ENCODE assay signal across 32 cellular contexts in genomic region chr4:37236165-37236564, GRCh38. TPM values are rescaled to one million over a fixed set of nuclear protein-coding genes. Genes with fewer than 3 reads are reported as not detected.
A peak's percentile ranks its signal among the peaks of the same experiment; 100 is the strongest.
DNase-seq lines count a peak whose midpoint lies in the region; ATAC-seq, FAIRE-seq and TF ChIP-seq lines count a peak whose summit lies in the region.
"Had no signal": no experiment of that assay in that cellular context is flagged by ENCODE, and none has a peak within 500 bp of the region (broad histone marks: within the 10 kb centered on the region; RNA-seq: fewer than 3 reads in every experiment).

No MANE protein-coding gene starts in this region.

- TF ChIP-seq CTCF in RWPE2 (IDR thresholded peaks at IDR 0.05; ENCODE audit: poor library complexity, severe bottlenecking) (no peak), kidney (IDR thresholded peaks at IDR 0.05; ENCODE audit: borderline replicate concordance, extremely low read depth, insufficient read depth) (no peak)

- no peak for DNase-seq in activated CD4-positive, alpha-beta T cell treated with anti-CD3 and anti-CD28 coated beads for 36 hours
- DNase-seq in activated CD4-positive, alpha-beta T cell treated with anti-CD3 and anti-CD28 coated beads for 1 hour: no peak
- DNase-seq in RWPE2 (ENCODE audit: low spot score) (no peak), renal cortical epithelial cell (ENCODE audit: low read depth) (peak; percentile 2), kidney (no peak)
- DNase-seq in activated naive CD8-positive, alpha-beta T cell treated with anti-CD3 and anti-CD28 coated beads, Interleukin-2, amount 50 U/mL, for 24 hours: no peak
- DNase-seq: 8988T; activated CD4-positive, alpha-beta memory T cell treated with anti-CD3 and anti-CD28 coated beads for 36 hours; activated CD8-positive, alpha-beta memory T cell treated with anti-CD3 and anti-CD28 coated beads, Interleukin-2, amount 50 U/mL, for 48 hours; activated effector memory CD4-positive, alpha-beta T cell treated with anti-CD3 and anti-CD28 coated beads, Interleukin-2, amount 50 U/mL, for 16 hours; body of pancreas; CD4-positive, alpha-beta T cell; HCEC 1CT; left lung; mesendoderm; MG63; NCI-H1105 treated with DMSO at 0.1 percent for 48 hours; NCI-H2029 treated with DMSO at 0.1 percent for 48 hours; NCI-H2227 treated with DMSO at 0.1 percent for 48 hours; RPMI8226; sigmoid colon; stimulated activated CD4-positive, alpha-beta T cell treated with anti-CD3 and anti-CD28 coated beads, Interleukin-15, amount 100 ng/mL, for 24 hours; stimulated activated naive CD4-positive, alpha-beta T cell treated with Interleukin-2 at 50 U/mL for 16 hours had no signal

- H3K4me3 Mint-ChIP-seq in activated CD4-positive, alpha-beta T cell treated with anti-CD3 and anti-CD28 coated beads for 36 hours: no peak overlapping the region
- no peak overlapping the region for H3K4me3 Mint-ChIP-seq in activated naive CD8-positive, alpha-beta T cell treated with anti-CD3 and anti-CD28 coated beads, Interleukin-2, amount 50 U/mL, for 24 hours
- H3K4me3 Mint-ChIP-seq: activated CD4-positive, alpha-beta memory T cell treated with anti-CD3 and anti-CD28 coated beads for 36 hours; CD4-positive, alpha-beta T cell had no signal

- H3K36me3 Mint-ChIP-seq in activated CD4-positive, alpha-beta T cell treated with anti-CD3 and anti-CD28 coated beads for 36 hours (ENCODE audit: low read depth): no peaks in the 10 kb centered on the region
- no peaks in the 10 kb centered on the region for H3K36me3 Mint-ChIP-seq in activated naive CD8-positive, alpha-beta T cell treated with anti-CD3 and anti-CD28 coated beads, Interleukin-2, amount 50 U/mL, for 24 hours (ENCODE audit: low read depth)
- H3K36me3 Mint-ChIP-seq: activated CD4-positive, alpha-beta memory T cell treated with anti-CD3 and anti-CD28 coated beads for 36 hours had no signal

- H3K4me1 ChIP-seq in RWPE2 (ENCODE audit: insufficient read depth, poor library complexity, severe bottlenecking) (no peaks in the 10 kb centered on the region), kidney (ENCODE audit: control insufficient read depth in 1 of 2, insufficient read depth in 1 of 2, low read depth in 1 of 2, low read length in 2 of 2) (no peaks in the 10 kb centered on the region)
- H3K4me1 ChIP-seq: body of pancreas, left lung, sigmoid colon had no signal

- CTCF ChIA-PET in activated CD4-positive, alpha-beta T cell treated with anti-CD3 and anti-CD28 coated beads for 36 hours (lab: Charles Lee): no interaction called here

- peaks cover 23% of the 10 kb centered on the region for H3K27me3 Mint-ChIP-seq in activated CD4-positive, alpha-beta T cell treated with anti-CD3 and anti-CD28 coated beads for 36 hours
- H3K27me3 Mint-ChIP-seq in activated naive CD8-positive, alpha-beta T cell treated with anti-CD3 and anti-CD28 coated beads, Interleukin-2, amount 50 U/mL, for 24 hours: peaks cover 2% of the 10 kb centered on the region

- intact Hi-C loops in activated CD4-positive, alpha-beta T cell treated with anti-CD3 and anti-CD28 coated beads for 36 hours (cut with DNase I, micrococcal nuclease): no loop called here
- intact Hi-C loops in kidney (cut with DNase I): no loop called here

- no peak overlapping the region for H3K9ac ChIP-seq in kidney (ENCODE audit: low read length in 2 of 2)

- POLR2A ChIA-PET in activated CD4-positive, alpha-beta T cell treated with anti-CD3 and anti-CD28 coated beads for 36 hours (lab: Charles Lee): no interaction called here

- no peak overlapping the region for H3K4me3 ChIP-seq in RWPE2 (ENCODE audit: severe bottlenecking)
- no peak overlapping the region for H3K4me3 ChIP-seq in kidney (ENCODE audit: low read length in 2 of 2)
- H3K4me3 ChIP-seq: body of pancreas, K562, left lung, MG63, sigmoid colon had no signal

- peaks cover 26% of the 10 kb centered on the region for H3K27me3 ChIP-seq in RWPE2 (ENCODE audit: insufficient read depth, poor library complexity, severe bottlenecking)
- H3K27me3 ChIP-seq: body of pancreas, MG63, sigmoid colon had no signal

- H3K27ac ChIP-seq in RWPE2 (ENCODE audit: poor library complexity, severe bottlenecking): no peak overlapping the region
- no peak overlapping the region for H3K27ac ChIP-seq in kidney (ENCODE audit: low read depth in 2 of 2, low read length in 2 of 2)
- H3K27ac ChIP-seq: body of pancreas, left lung, neutrophil, sigmoid colon had no signal

- no peak overlapping the region for H3K27ac Mint-ChIP-seq in activated CD4-positive, alpha-beta T cell treated with anti-CD3 and anti-CD28 coated beads for 36 hours
- no peak overlapping the region for H3K27ac Mint-ChIP-seq in activated naive CD8-positive, alpha-beta T cell treated with anti-CD3 and anti-CD28 coated beads, Interleukin-2, amount 50 U/mL, for 24 hours
- H3K27ac Mint-ChIP-seq: activated CD4-positive, alpha-beta memory T cell treated with anti-CD3 and anti-CD28 coated beads for 36 hours; CD4-positive, alpha-beta T cell; progenitor cell of endocrine pancreas had no signal

- H3K36me3 ChIP-seq in RWPE2 (ENCODE audit: low read depth): no peaks in the 10 kb centered on the region
- H3K36me3 ChIP-seq in kidney (ENCODE audit: control insufficient read depth in 1 of 2, insufficient read depth in 2 of 2, low read length in 2 of 2): no peaks in the 10 kb centered on the region
- H3K36me3 ChIP-seq: left lung, MG63, neutrophil, sigmoid colon had no signal

- no peaks in the 10 kb centered on the region for H3K9me3 Mint-ChIP-seq in activated CD4-positive, alpha-beta T cell treated with anti-CD3 and anti-CD28 coated beads for 36 hours (ENCODE audit: low read depth)
- H3K9me3 Mint-ChIP-seq in activated naive CD8-positive, alpha-beta T cell treated with anti-CD3 and anti-CD28 coated beads, Interleukin-2, amount 50 U/mL, for 24 hours: no peaks in the 10 kb centered on the region
- H3K9me3 Mint-ChIP-seq: activated CD4-positive, alpha-beta memory T cell treated with anti-CD3 and anti-CD28 coated beads for 36 hours; CD4-positive, alpha-beta T cell had no signal

- no peaks in the 10 kb centered on the region for H3K4me1 Mint-ChIP-seq in activated CD4-positive, alpha-beta T cell treated with anti-CD3 and anti-CD28 coated beads for 36 hours
- no peaks in the 10 kb centered on the region for H3K4me1 Mint-ChIP-seq in activated naive CD8-positive, alpha-beta T cell treated with anti-CD3 and anti-CD28 coated beads, Interleukin-2, amount 50 U/mL, for 24 hours

- ATAC-seq in activated CD4-positive, alpha-beta T cell treated with anti-CD3 and anti-CD28 coated beads for 36 hours: peak; percentile 83
- peak; percentile 54 for ATAC-seq in HG02678 (IDR thresholded peaks at IDR 0.05; ENCODE audit: unreplicated experiment)
- 0 out of 3 replicates have a peak, but pooled peaks have one; percentile 36 for ATAC-seq in RWPE2 (ENCODE audit: low read depth)
- ATAC-seq in activated naive CD8-positive, alpha-beta T cell treated with anti-CD3 and anti-CD28 coated beads, Interleukin-2, amount 50 U/mL, for 24 hours: no peak
- no peak for ATAC-seq in GM21528 (IDR thresholded peaks at IDR 0.05; ENCODE audit: low FRiP score, unreplicated experiment)
- ATAC-seq: body of pancreas, K562, left lung had no signal

- H3K9me3 ChIP-seq in RWPE2 (ENCODE audit: severe bottlenecking): no peaks in the 10 kb centered on the region
- peaks cover 0 to 2% of the 10 kb centered on the region in 2 donors for H3K9me3 ChIP-seq in kidney (ENCODE audit: control insufficient read depth in 1 of 2, low read length in 2 of 2)
- H3K9me3 ChIP-seq: body of pancreas, left lung, MG63, neutrophil, sigmoid colon had no signal

- no peak for FAIRE-seq in kidney (lab: Jason Lieb, UNC)
- FAIRE-seq: K562 had no signal

RNA-seq across cellular contexts. Expression of gene NWD2, which starts 8.4 kb away (rescaled TPM):
- not detected for total RNA-seq in activated CD4-positive, alpha-beta T cell treated with anti-CD3 and anti-CD28 coated beads for 36 hours
- total RNA-seq in renal cortical epithelial cell: not detected in 2 replicates
- not detected for total RNA-seq in kidney
- not detected for polyA plus RNA-seq in kidney (ENCODE audit: insufficient read depth, low read depth, low replicate concordance)
- total RNA-seq: activated CD4-positive, alpha-beta memory T cell treated with anti-CD3 and anti-CD28 coated beads for 36 hours; CD4-positive, alpha-beta T cell; chondrocyte; K562; left lung; myocyte; SK-MEL-5; T-helper 1 cell treated with Interleukin-12 subunit alpha and Interleukin-12 subunit beta and Interleukin-4 antibody, amounts not matched to agents 30 ng/mL and 1 ng/mL, for 36 hours had no signal
- polyA plus RNA-seq: K562 had no signal

Comparison
In these comparisons a context has a peak if more than half of its experiments do, and no peak if none do; other contexts are left out.
1. ATAC-seq: peak in activated CD4-positive, alpha-beta T cell treated with anti-CD3 and anti-CD28 coated beads for 36 hours (single experiment), HG02678 (single experiment) and RWPE2 (single experiment); none in activated naive CD8-positive, alpha-beta T cell treated with anti-CD3 and anti-CD28 coated beads, Interleukin-2, amount 50 U/mL, for 24 hours (single experiment) and GM21528 (single experiment).